ENCODE assay signal across 19 cellular contexts in genomic region chr3:149317072-149317471, GRCh38. TPM values are rescaled to one million over a fixed set of nuclear protein-coding genes. Genes with fewer than 3 reads are reported as not detected.
DNase-seq lines count a peak whose midpoint lies in the region; ATAC-seq and TF ChIP-seq lines count a peak whose summit lies in the region.
"Had no signal": no experiment of that assay in that cellular context is flagged by ENCODE, and none has a peak within 500 bp of the region (broad histone marks: within the 10 kb centered on the region; RNA-seq: fewer than 3 reads in every experiment).

No MANE protein-coding gene starts in this region.

- no peaks in the 10 kb centered on the region for H3K27me3 Mint-ChIP-seq in neural progenitor cell (ENCODE audit: insufficient read depth, low read depth)

- RAD21 ChIA-PET in HCT116 (lab: Charles Lee; ENCODE audit: low non-redundant PET in 1 of 2, low total read pairs in 2 of 2, uncharacterized antibody in 2 of 2, unreplicated experiment in 2 of 2): no interaction called here

- POLR2A ChIA-PET in HCT116 (lab: Charles Lee): no interaction called here

- H3K4me1 ChIP-seq in ACC112 (ENCODE audit: control insufficient read depth, insufficient read depth, low read length, unreplicated experiment) (peaks cover 28% of the 10 kb centered on the region), HCT116 (ENCODE audit: control insufficient read depth in 1 of 2, insufficient read depth in 2 of 2, low read length in 2 of 2) (peaks cover 0 to 26% of the 10 kb centered on the region in 2 experiments; a peak in 2 of 4 replicates), colonic mucosa (no peaks in the 10 kb centered on the region), neural progenitor cell (no peaks in the 10 kb centered on the region)
- H3K4me1 ChIP-seq: SJCRH30 had no signal

- peaks cover 9% of the 10 kb centered on the region for H3K9me3 Mint-ChIP-seq in neural progenitor cell
- H3K9me3 Mint-ChIP-seq: CD8-positive, alpha-beta T cell; H9 had no signal

- H3F3A ChIP-seq in neural progenitor cell (ENCODE audit: low read depth): no peaks in the 10 kb centered on the region

- H3K9me3 ChIP-seq in HCT116 (ENCODE audit: control insufficient read depth in 1 of 2, insufficient read depth in 1 of 2, low read depth in 1 of 2, low read length in 2 of 2) (no peaks in the 10 kb centered on the region), colonic mucosa (no peaks in the 10 kb centered on the region), neural progenitor cell (ENCODE audit: low read depth) (no peaks in the 10 kb centered on the region)
- H3K9me3 ChIP-seq: BLaER1 treated with 17β-estradiol and CSF1 and Interleukin-3, amounts not matched to agents 10 nM and 100 nM; SJCRH30 had no signal

- H3K27ac Mint-ChIP-seq in neural progenitor cell: no peak overlapping the region
- H3K27ac Mint-ChIP-seq: CD8-positive, alpha-beta T cell; H9 had no signal

- DNase-seq in HCT116 (ENCODE audit: low read depth, low spot score) (no peak), colonic mucosa (no peak), neural progenitor cell (ENCODE audit: low spot score) (no peak), SW480 (ENCODE audit: low spot score) (no peak), midbrain (lab: John Stamatoyannopoulos, UW) (no peak), HK-2 (ENCODE audit: unreplicated experiment) (no peak)
- DNase-seq: CD8-positive, alpha-beta T cell; H9; NCI-H1105 treated with DMSO at 0.1 percent for 48 hours; NCI-H1694; NCI-H2081 treated with DMSO at 0.1 percent for 48 hours; NCI-H748 treated with DMSO at 0.1 percent for 48 hours; NK-92 treated with Interleukin-12 subunit alpha and Interleukin-12 subunit beta, amount 100 ng/mL, for 24 hours; OCI-M1; SJCRH30 had no signal

- no peak for TF ChIP-seq RAD21 in HCT116 (IDR thresholded peaks at IDR 0.05; ENCODE audit: low read depth)

- no peaks in the 10 kb centered on the region for H3K27me3 ChIP-seq in ACC112 (ENCODE audit: insufficient read depth, low read length)
- H3K27me3 ChIP-seq in HCT116 (ENCODE audit: insufficient read depth, low read length): no peaks in the 10 kb centered on the region
- no peaks in the 10 kb centered on the region for H3K27me3 ChIP-seq in colonic mucosa
- H3K27me3 ChIP-seq in neural progenitor cell: no peaks in the 10 kb centered on the region
- H3K27me3 ChIP-seq: BLaER1 treated with 17β-estradiol and CSF1 and Interleukin-3, amounts not matched to agents 10 nM and 100 nM; SJCRH30 had no signal

- H3K4me3 ChIP-seq in ACC112 (ENCODE audit: low read depth, low read length) (no peak overlapping the region), HCT116 (replicated peaks in 1 of 2; ENCODE audit: low read depth in 1 of 2, low read length in 2 of 2) (no peak overlapping the region), colonic mucosa (no peak overlapping the region), neural progenitor cell (no peak overlapping the region)
- H3K4me3 ChIP-seq: BLaER1 treated with 17β-estradiol and CSF1 and Interleukin-3, amounts not matched to agents 10 nM and 100 nM; SJCRH30 had no signal

- intact Hi-C loops in HCT116 (cut with micrococcal nuclease) (no loop called here), colonic mucosa (cut with DNase I) (no loop called here)

- no peak for ATAC-seq in HCT116
- no peak for ATAC-seq in GM18498 (IDR thresholded peaks at IDR 0.05; ENCODE audit: unreplicated experiment)
- ATAC-seq: CD8-positive, alpha-beta T cell had no signal

- H3K36me3 ChIP-seq in ACC112 (ENCODE audit: insufficient read depth, low read length) (no peaks in the 10 kb centered on the region), HCT116 (ENCODE audit: control insufficient read depth in 1 of 2, insufficient read depth in 2 of 2, low read length in 2 of 2) (no peaks in the 10 kb centered on the region), colonic mucosa (no peaks in the 10 kb centered on the region), neural progenitor cell (no peaks in the 10 kb centered on the region)
- H3K36me3 ChIP-seq: BLaER1 treated with 17β-estradiol and CSF1 and Interleukin-3, amounts not matched to agents 10 nM and 100 nM; SJCRH30 had no signal

- peaks cover 32% of the 10 kb centered on the region for H3K4me1 Mint-ChIP-seq in neural progenitor cell

- H2AFZ ChIP-seq in ACC112 (ENCODE audit: low read length, unreplicated experiment) (peak overlapping the region; percentile 87), HCT116 (ENCODE audit: low read depth, low read length, poor library complexity, severe bottlenecking) (peak overlapping the region; percentile 97), neural progenitor cell (replicated peaks) (peak overlapping the region; percentile 19)

- no peak overlapping the region for H3K4me3 Mint-ChIP-seq in neural progenitor cell
- H3K4me3 Mint-ChIP-seq: CD8-positive, alpha-beta T cell; H9 had no signal

- H3K9me2 ChIP-seq in HCT116 (ENCODE audit: insufficient read depth): no peaks in the 10 kb centered on the region

- CTCF ChIA-PET in HCT116 (lab: Charles Lee): no interaction called here

- H3K9ac ChIP-seq in HCT116 (ENCODE audit: low read length): no peak overlapping the region
- no peak overlapping the region for H3K9ac ChIP-seq in colonic mucosa (ENCODE audit: low read depth in 2 of 2, low read length in 2 of 2)
- H3K9ac ChIP-seq in neural progenitor cell: no peak overlapping the region
- H3K9ac ChIP-seq: BLaER1 treated with 17β-estradiol and CSF1 and Interleukin-3, amounts not matched to agents 10 nM and 100 nM had no signal

- TF ChIP-seq POLR2A in HCT116 (IDR thresholded peaks at IDR 0.05; ENCODE audit: borderline replicate concordance, extremely low read depth, insufficient read depth, insufficient read length): no peak

- H4K20me1 ChIP-seq in HCT116 (ENCODE audit: insufficient read depth): no peaks in the 10 kb centered on the region
- H4K20me1 ChIP-seq in neural progenitor cell (ENCODE audit: low read depth): no peaks in the 10 kb centered on the region
- H4K20me1 ChIP-seq: BLaER1 treated with 17β-estradiol and CSF1 and Interleukin-3, amounts not matched to agents 10 nM and 100 nM had no signal

- H3K79me2 ChIP-seq in ACC112 (ENCODE audit: control insufficient read depth, insufficient read depth, low read length, unreplicated experiment): no peaks in the 10 kb centered on the region
- H3K79me2 ChIP-seq in HCT116 (ENCODE audit: insufficient read depth, low read length): no peaks in the 10 kb centered on the region
- no peaks in the 10 kb centered on the region for H3K79me2 ChIP-seq in neural progenitor cell (ENCODE audit: low read depth)

- TF ChIP-seq CTCF in HCT116 (IDR thresholded peaks at IDR 0.05 in 2 of 3, conservative IDR thresholded peaks at IDR 0.05 in 1 of 3; ENCODE audit: borderline replicate concordance in 1 of 3, insufficient read depth in 1 of 3, low read depth in 2 of 3, low read length in 2 of 3) (no peak), colonic mucosa (IDR thresholded peaks at IDR 0.05) (no peak), neural progenitor cell (IDR thresholded peaks at IDR 0.05) (no peak)

- H3K4me2 ChIP-seq in HCT116 (ENCODE audit: low read length) (0 out of 2 replicates have a peak overlapping the region, but pooled peaks have one; percentile 50), neural progenitor cell (no peak overlapping the region)
- H3K4me2 ChIP-seq: BLaER1 treated with 17β-estradiol and CSF1 and Interleukin-3, amounts not matched to agents 10 nM and 100 nM had no signal

- H3K27ac ChIP-seq in ACC112 (ENCODE audit: low read depth, low read length) (no peak overlapping the region), HCT116 (ENCODE audit: low read depth, low read length) (no peak overlapping the region), colonic mucosa (peak overlapping the region; percentile 43), neural progenitor cell (no peak overlapping the region)
- H3K27ac ChIP-seq: BLaER1 treated with 17β-estradiol and CSF1 and Interleukin-3, amounts not matched to agents 10 nM and 100 nM; RWPE1; SJCRH30 had no signal

- no peaks in the 10 kb centered on the region for H3K36me3 Mint-ChIP-seq in neural progenitor cell
- H3K36me3 Mint-ChIP-seq: CD8-positive, alpha-beta T cell had no signal

- no TSS peak for BruUV-seq in HCT116 (replicated peaks; lab: Mats Ljungman, UMichigan)

TF ChIP-seq in HCT116, 20 proteins besides CTCF, POLR2A, EP300 and RAD21 (continues in another document):
- no peak for TF ChIP-seq JUND (IDR thresholded peaks at IDR 0.05)
- no peak for TF ChIP-seq EZH2phosphoT487 (IDR thresholded peaks at IDR 0.05; ENCODE audit: borderline replicate concordance)
- no peak for TF ChIP-seq SP1 (IDR thresholded peaks at IDR 0.05; ENCODE audit: low read depth)
- no peak for TF ChIP-seq SIN3A (IDR thresholded peaks at IDR 0.05; ENCODE audit: low read depth)
- TF ChIP-seq MAX (IDR thresholded peaks at IDR 0.05): no peak
- TF ChIP-seq ZNF274 (IDR thresholded peaks at IDR 0.05; ENCODE audit: low read depth, low read length): no peak
- TF ChIP-seq TCF7L2 (IDR thresholded peaks at IDR 0.05; ENCODE audit: borderline replicate concordance, extremely low read depth, insufficient read depth, insufficient read length): no peak
- TF ChIP-seq CEBPB (IDR thresholded peaks at IDR 0.05; ENCODE audit: low read depth): no peak
- TF ChIP-seq CBX3 (IDR thresholded peaks at IDR 0.05; ENCODE audit: low read depth): no peak
- no peak for TF ChIP-seq FOSL1 (IDR thresholded peaks at IDR 0.05; ENCODE audit: low read depth)
- no peak for TF ChIP-seq EZH2 (IDR thresholded peaks at IDR 0.05)
- TF ChIP-seq YY1 (IDR thresholded peaks at IDR 0.05; ENCODE audit: extremely low read depth, insufficient replicate concordance, low read depth, low read length): no peak
- TF ChIP-seq ZBTB33 (IDR thresholded peaks at IDR 0.05; ENCODE audit: extremely low read depth, insufficient replicate concordance, low read length): no peak

RNA-seq across cellular contexts. Expression of gene TM4SF18, which starts 16.4 kb away (rescaled TPM):
- 0.34 TPM for total RNA-seq in HCT116 (2021; ENCODE audit: unreplicated experiment)
- polyA plus RNA-seq in HCT116 (2012): 0.77 and 1.2 TPM in 2 replicates
- 1 to 10 TPM in 1 of 2 donors, under 1 TPM in 1; 0.72 to 2.1 TPM for total RNA-seq in colonic mucosa
- total RNA-seq in neural progenitor cell (ENCODE audit: low replicate concordance): not detected in 2 replicates
- total RNA-seq: CD8-positive, alpha-beta T cell; SJCRH30 had no signal

Comparison
In these comparisons a context has a peak if more than half of its experiments do, and no peak if none do; other contexts are left out.
1. H2AFZ ChIP-seq: peak in every context shown above with its lines; median percentile 97 in HCT116; 87 in ACC112; 19 in neural progenitor cell.